ENCODE assay signal across 8 cellular contexts in genomic region chr12:47705239-47705570, GRCh38. TPM values are rescaled to one million over a fixed set of nuclear protein-coding genes. Genes with fewer than 3 reads are reported as not detected.
DNase-seq lines count a peak whose midpoint lies in the region; ATAC-seq, FAIRE-seq and TF ChIP-seq lines count a peak whose summit lies in the region.

No MANE protein-coding gene starts in this region.

- no peak for TF ChIP-seq EP300 in GM12878 (IDR thresholded peaks at IDR 0.05; ENCODE audit: borderline replicate concordance in 1 of 2, control insufficient read depth in 1 of 2, low read depth in 2 of 2, low read length in 2 of 2)

- BruUV-seq in GM12878 (replicated peaks; lab: Mats Ljungman, UMichigan): no TSS peak

- FAIRE-seq in GM12878 (lab: Jason Lieb, UNC): peak; percentile 59
- no peak for FAIRE-seq in HTR-8/SVneo (lab: Jason Lieb, UNC)

- H3K4me1 ChIP-seq in heart left ventricle (peaks cover 0 to 49% (median 15%) of the 10 kb centered on the region in 12 donors), GM12878 (ENCODE audit: control insufficient read depth, insufficient read depth, low read length) (peaks cover 30% of the 10 kb centered on the region), lower lobe of right lung (peaks cover 35% of the 10 kb centered on the region), upper lobe of right lung (peaks cover 30% of the 10 kb centered on the region)

- in situ Hi-C loops in GM12878 (cut with MboI): no loop called here

- ATAC-seq in heart left ventricle (no peak), Right ventricle myocardium superior (ENCODE audit: poor library complexity) (no peak), GM12878 (no peak), lower lobe of right lung (no peak), upper lobe of right lung (no peak), HG03571 (IDR thresholded peaks at IDR 0.05; ENCODE audit: unreplicated experiment) (no peak)

- H3K9me3 ChIP-seq in heart left ventricle (no peaks in the 10 kb centered on the region), GM12878 (replicated peaks; ENCODE audit: control insufficient read depth, insufficient read depth, low read length) (no peaks in the 10 kb centered on the region), lower lobe of right lung (no peaks in the 10 kb centered on the region), upper lobe of right lung (no peaks in the 10 kb centered on the region)

- peak overlapping the region in 10 of 12 donors; percentile 69 to 94 (median 88) for H3K27ac ChIP-seq in heart left ventricle
- peak overlapping the region; percentile 85 for H3K27ac ChIP-seq in GM12878 (ENCODE audit: control insufficient read depth, insufficient read depth)
- peak overlapping the region; percentile 89 for H3K27ac ChIP-seq in lower lobe of right lung
- peak overlapping the region; percentile 89 for H3K27ac ChIP-seq in upper lobe of right lung

- POLR2A ChIA-PET in GM12878 (lab: Charles Lee): no interaction called here

- H3K9ac ChIP-seq in GM12878 (ENCODE audit: control insufficient read depth, insufficient read depth, low read length): peak overlapping the region; percentile 82

- H3K27me3 ChIP-seq in heart left ventricle (no peaks in the 10 kb centered on the region), GM12878 (replicated peaks in 1 of 2; ENCODE audit: control insufficient read depth in 2 of 2, insufficient read depth in 2 of 2, low read length in 1 of 2) (no peaks in the 10 kb centered on the region), lower lobe of right lung (ENCODE audit: low read depth) (no peaks in the 10 kb centered on the region), upper lobe of right lung (no peaks in the 10 kb centered on the region)

- peak overlapping the region; percentile 85 for H2AFZ ChIP-seq in GM12878 (ENCODE audit: control insufficient read depth, low read depth, low read length)

- no peak for DNase-seq in heart left ventricle
- no peak for DNase-seq in Right ventricle myocardium superior
- no peak for DNase-seq in GM12878 (ENCODE audit: low read depth, low spot score)
- DNase-seq in lower lobe of right lung: no peak
- no peak for DNase-seq in upper lobe of right lung
- no peak for DNase-seq in HTR-8/SVneo (ENCODE audit: insufficient read length, low spot score)
- no peak for DNase-seq in HPDE6-E6E7 (ENCODE audit: extremely low spot score)

- SMC1A ChIA-PET in GM12878 (lab: Charles Lee; ENCODE audit: uncharacterized antibody, unreplicated experiment): interaction anchor here (1.4 kb wide), 3 partner anchors 9 to 491 kb away, joined by 3 to 5 read pairs (median 4); no protein-coding TSS in a partner anchor

- TF ChIP-seq POLR2A in heart left ventricle (IDR thresholded peaks at IDR 0.05) (no peak), GM12878 (IDR thresholded peaks at IDR 0.05; ENCODE audit: low read depth, low read length) (no peak)

- peaks cover 38% of the 10 kb centered on the region for H3K79me2 ChIP-seq in GM12878 (ENCODE audit: control insufficient read depth, insufficient read depth, low read length)

- TF ChIP-seq RAD21 in GM12878 (IDR thresholded peaks at IDR 0.05; ENCODE audit: insufficient read depth, low read depth, low read length): no peak

- H4K20me1 ChIP-seq in GM12878 (ENCODE audit: control insufficient read depth, insufficient read depth): no peaks in the 10 kb centered on the region

- WGBS in heart left ventricle, 4 donors: 2 to 4% (median 3%) methylated on average over 9 of the region's 9 CpGs
- under 1% methylated on average over 9 of the region's 9 CpGs for WGBS in GM12878 (ENCODE audit: insufficient coverage, insufficient replicate concordance, low lambda C conversion rate, missing lambda C conversion rate)

- TF ChIP-seq CTCF in heart left ventricle (IDR thresholded peaks at IDR 0.05) (no peak), GM12878 (IDR thresholded peaks at IDR 0.05 in 2 of 3, conservative IDR thresholded peaks at IDR 0.05 in 1 of 3; ENCODE audit: control insufficient read depth in 2 of 3, extremely low read depth in 1 of 3, insufficient read depth in 1 of 3, low read depth in 3 of 3, low read length in 3 of 3) (no peak), lower lobe of right lung (IDR thresholded peaks at IDR 0.05) (no peak), upper lobe of right lung (IDR thresholded peaks at IDR 0.05) (no peak)

- CTCF ChIA-PET in GM12878 (lab: Yijun Ruan, JAX): interaction anchor here (0.6 to 9.7 kb wide), 8 partner anchors 10 to 62 kb away, joined by 3 to 102 read pairs (median 7); no protein-coding TSS in a partner anchor

- H3K4me3 ChIP-seq in heart left ventricle (peak overlapping the region; percentile 78 to 99 (median 94)), GM12878 (peak overlapping the region; percentile 84), lower lobe of right lung (peak overlapping the region; percentile 94), upper lobe of right lung (peak overlapping the region; percentile 90)

- RAD21 ChIA-PET in GM12878 (lab: Charles Lee; ENCODE audit: unreplicated experiment): interaction anchor here (1.0 to 1.5 kb wide), 2 partner anchors 179 to 498 kb away, joined by 3 read pairs; no protein-coding TSS in a partner anchor

- peaks cover 0 to 23% (median 12%) of the 10 kb centered on the region in 9 donors for H3K36me3 ChIP-seq in heart left ventricle
- H3K36me3 ChIP-seq in GM12878 (ENCODE audit: control insufficient read depth in 2 of 2, insufficient read depth in 2 of 2, low read length in 1 of 2): no peaks in the 10 kb centered on the region
- H3K36me3 ChIP-seq in lower lobe of right lung: peaks cover 12% of the 10 kb centered on the region
- H3K36me3 ChIP-seq in upper lobe of right lung: peaks cover 13% of the 10 kb centered on the region

- intact Hi-C loops in heart left ventricle (cut with DNase I) (no loop called here), Right ventricle myocardium superior (cut with DNase I) (no loop called here), GM12878 (cut with micrococcal nuclease; ENCODE audit: unreplicated experiment) (loop anchor here (10.0 kb wide), 1 partner anchor 1440 kb away; the partner anchor contains the start of gene SLC38A1), lower lobe of right lung (cut with DNase I) (no loop called here), upper lobe of right lung (cut with DNase I) (no loop called here)

- H3K4me2 ChIP-seq in GM12878 (ENCODE audit: control insufficient read depth, insufficient read depth): peak overlapping the region; percentile 91

RNA-seq across cellular contexts. Expression of gene RPAP3, which starts 0.6 kb away (rescaled TPM):
- 10 to 100 TPM; 11.1 to 25.2 (median 22.3) TPM for total RNA-seq in heart left ventricle
- 10 to 100 TPM in 1 of 2 donors, 1 to 10 TPM in 1; 7.2 to 15.5 TPM for polyA plus RNA-seq in heart left ventricle
- 22.7 TPM for total RNA-seq in Right ventricle myocardium superior
- 25.2 and 27.8 TPM in 2 replicates for total RNA-seq in GM12878 (2013; cell fraction: nucleolus; rRNA removed)
- total RNA-seq in GM12878 (2014; rRNA removed): 17.4 and 19.1 TPM in 2 replicates
- 34.5 and 36.9 TPM in 2 replicates for total RNA-seq in GM12878 (2014; rRNA removed; fragmentation: Illumina TruSeq; extraction: Trizol)
- 31.2 and 32.3 TPM in 2 replicates for total RNA-seq in GM12878 (2021)
- 8.1 TPM for polyA plus RNA-seq in GM12878 (2011; ENCODE audit: low read depth)
- 21.3 and 42.1 TPM in 2 replicates for polyA plus RNA-seq in GM12878 (2011; rRNA removed)
- 5.6 and 6.2 TPM in 2 replicates for polyA plus RNA-seq in GM12878 (2011; cell fraction: cytosol; rRNA removed)
- 6.8 and 9.0 TPM in 2 replicates for polyA plus RNA-seq in GM12878 (2011; cell fraction: nucleus; rRNA removed)
- polyA plus RNA-seq in GM12878 (2012): 15.4 and 19.6 TPM in 2 replicates
- 49.1 and 52.8 TPM in 2 replicates for polyA plus RNA-seq in GM12878 (2014; fragmentation: Illumina TruSeq; extraction: Trizol)
- 10 to 100 TPM; 14.1 to 24.5 TPM for polyA plus RNA-seq in GM12878 (2014; fragmentation: Nextera tagmentation; extraction: Ambion mirVana)
- polyA plus RNA-seq in GM12878 (2014; rRNA removed): 20.1 and 24.4 TPM in 2 replicates
- 10 to 100 TPM; 49.8 to 50.6 TPM for polyA plus RNA-seq in GM12878 (2016; fragmentation: Nextera tagmentation; extraction: Ambion mirVana)
- polyA minus RNA-seq in GM12878 (2011; rRNA and poly(A)+ RNA removed): 8.3 and 15.1 TPM in 2 replicates
- polyA minus RNA-seq in GM12878 (2011; cell fraction: cytosol; rRNA and poly(A)+ RNA removed): 5.7 and 8.9 TPM in 2 replicates
- polyA minus RNA-seq in GM12878 (2011; cell fraction: nucleus; rRNA and poly(A)+ RNA removed): 7.7 and 13.3 TPM in 2 replicates
- 20.2 TPM for total RNA-seq in lower lobe of right lung
- total RNA-seq in upper lobe of right lung: 19.9 TPM

RNA-seq across cellular contexts. Expression of gene ENDOU, which starts 20.1 kb away (rescaled TPM):
- 1 to 10 TPM in 1 of 9 donors, under 1 TPM in 4, not detected in 4; 0.12 to 2.5 (median 0.27) TPM for total RNA-seq in heart left ventricle
- under 1 TPM; 0.08 to 0.42 TPM for polyA plus RNA-seq in heart left ventricle
- 0.11 TPM for total RNA-seq in Right ventricle myocardium superior
- total RNA-seq in GM12878 (2013; cell fraction: nucleolus; rRNA removed): not detected in 2 replicates
- total RNA-seq in GM12878 (2014; rRNA removed): 0.17 TPM in 1 of 2 replicates, not detected in the other
- total RNA-seq in GM12878 (2014; rRNA removed; fragmentation: Illumina TruSeq; extraction: Trizol): 0.09 TPM in 1 of 2 replicates, not detected in the other
- 0.21 TPM in 1 of 2 replicates, not detected in the other for total RNA-seq in GM12878 (2021)
- polyA plus RNA-seq in GM12878 (2011; ENCODE audit: low read depth): 0.13 TPM
- 0.03 TPM in 1 of 2 replicates, not detected in the other for polyA plus RNA-seq in GM12878 (2011; rRNA removed)
- not detected in 2 replicates for polyA plus RNA-seq in GM12878 (2011; cell fraction: cytosol; rRNA removed)
- polyA plus RNA-seq in GM12878 (2011; cell fraction: nucleus; rRNA removed): 0.09 TPM in 1 of 2 replicates, not detected in the other
- 0.16 TPM in 1 of 2 replicates, not detected in the other for polyA plus RNA-seq in GM12878 (2012)
- polyA plus RNA-seq in GM12878 (2014; fragmentation: Illumina TruSeq; extraction: Trizol): 0.10 and 0.19 TPM in 2 replicates
- polyA plus RNA-seq in GM12878 (2014; fragmentation: Nextera tagmentation; extraction: Ambion mirVana): under 1 TPM in 1 of 2 experiments, not detected in 1; 0.15 TPM
- 0.08 and 0.11 TPM in 2 replicates for polyA plus RNA-seq in GM12878 (2014; rRNA removed)
- not detected for polyA plus RNA-seq in GM12878 (2016; fragmentation: Nextera tagmentation; extraction: Ambion mirVana)
- not detected in 2 replicates for polyA minus RNA-seq in GM12878 (2011; rRNA and poly(A)+ RNA removed)
- polyA minus RNA-seq in GM12878 (2011; cell fraction: cytosol; rRNA and poly(A)+ RNA removed): not detected in 2 replicates
- polyA minus RNA-seq in GM12878 (2011; cell fraction: nucleus; rRNA and poly(A)+ RNA removed): not detected in 2 replicates
- not detected for total RNA-seq in lower lobe of right lung
- total RNA-seq in upper lobe of right lung: 0.32 TPM

RNA-seq across cellular contexts. Expression of gene RAPGEF3, which starts 53.5 kb away (rescaled TPM):
- total RNA-seq in heart left ventricle (10 to 100 TPM; 14.5 to 47.8 (median 23.9) TPM), Right ventricle myocardium superior (30.6 TPM), GM12878 (2014; rRNA removed) (0.27 and 0.28 TPM in 2 replicates), GM12878 (2014; rRNA removed; fragmentation: Illumina TruSeq; extraction: Trizol) (0.09 and 0.18 TPM in 2 replicates), GM12878 (2021) (0.64 and 0.88 TPM in 2 replicates), lower lobe of right lung (44.5 TPM), upper lobe of right lung (69.6 TPM)
- polyA plus RNA-seq in heart left ventricle (10 to 100 TPM; 18.6 to 62.1 TPM), GM12878 (2011; rRNA removed) (0.30 and 0.68 TPM in 2 replicates), GM12878 (2014; fragmentation: Illumina TruSeq; extraction: Trizol) (0.17 and 0.34 TPM in 2 replicates), GM12878 (2014; fragmentation: Nextera tagmentation; extraction: Ambion mirVana) (under 1 TPM in 1 of 2 experiments, not detected in 1; 0.02 TPM), GM12878 (2014; rRNA removed) (0.63 and 0.92 TPM in 2 replicates), GM12878 (2016; fragmentation: Nextera tagmentation; extraction: Ambion mirVana) (under 1 TPM in 1 of 2 experiments, not detected in 1; 0.27 TPM)
- total RNA-seq in GM12878 (2013; cell fraction: nucleolus; rRNA removed): 4.6 and 5.7 TPM in 2 replicates
- polyA plus RNA-seq in GM12878 (2011; ENCODE audit: low read depth): 0.38 TPM
- polyA plus RNA-seq in GM12878 (2011; cell fraction: cytosol; rRNA removed): 0.63 and 0.94 TPM in 2 replicates
- 3.4 and 4.8 TPM in 2 replicates for polyA plus RNA-seq in GM12878 (2011; cell fraction: nucleus; rRNA removed)
- polyA plus RNA-seq in GM12878 (2012): 0.81 and 0.97 TPM in 2 replicates
- 0.22 and 1.5 TPM in 2 replicates for polyA minus RNA-seq in GM12878 (2011; rRNA and poly(A)+ RNA removed)
- polyA minus RNA-seq in GM12878 (2011; cell fraction: cytosol; rRNA and poly(A)+ RNA removed): 1.7 TPM in 1 of 2 replicates, not detected in the other
- polyA minus RNA-seq in GM12878 (2011; cell fraction: nucleus; rRNA and poly(A)+ RNA removed): 1.3 and 3.1 TPM in 2 replicates
